In the genomic region with DNA sequence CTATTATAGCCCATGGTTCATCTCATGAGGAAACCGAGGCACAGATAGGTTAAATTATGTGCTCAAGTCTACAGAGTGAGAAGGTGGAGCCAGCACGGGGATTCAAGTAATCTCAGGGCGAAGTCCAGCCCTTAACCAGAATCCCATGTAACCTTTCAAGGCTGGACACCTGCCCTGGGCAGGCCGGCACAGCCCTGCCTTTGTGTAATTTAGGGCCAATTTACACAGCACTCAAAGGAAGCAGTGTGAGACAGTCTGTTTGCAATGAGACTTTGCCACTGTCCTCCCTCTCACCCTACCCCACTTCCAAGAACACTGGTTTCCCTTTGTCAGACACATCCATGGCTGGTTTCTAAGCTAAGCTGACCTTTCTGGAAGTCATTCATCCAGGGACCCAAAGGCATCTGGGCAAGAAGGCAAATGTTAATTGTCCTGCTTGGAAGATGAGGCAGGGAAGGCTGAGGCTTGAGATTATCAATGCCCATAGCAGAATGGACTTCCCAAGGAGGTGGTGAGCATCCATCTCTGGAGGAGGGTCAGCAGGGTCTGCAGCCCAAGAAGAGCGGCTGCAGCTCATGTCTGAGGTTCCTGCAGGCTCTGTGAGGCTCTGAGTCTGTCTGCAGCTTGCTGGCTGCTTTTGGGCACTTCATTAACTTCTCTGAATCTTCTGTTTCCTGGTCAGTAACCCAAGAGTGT, we compare ENCODE assay signal across 1 cellular context.
TF ChIP-seq lines count a peak whose summit lies in the region.

No MANE protein-coding gene starts in this region.

TF ChIP-seq in HepG2, 621 proteins besides CTCF, POLR2A, EP300 and RAD21 (continued from another document and continues in another):
- TF ChIP-seq SALL2 (CRISPR knock-in tag; IDR thresholded peaks at IDR 0.05) (0 out of 2 replicates have a peak, but pooled peaks have one; percentile 36), RORA (CRISPR knock-in tag; IDR thresholded peaks at IDR 0.05) (no peak), MIER3 (CRISPR knock-in tag; IDR thresholded peaks at IDR 0.05; ENCODE audit: borderline replicate concordance) (no peak), ZNF275 (CRISPR knock-in tag; IDR thresholded peaks at IDR 0.05; ENCODE audit: borderline replicate concordance) (peak; percentile 36; the same call in 1 of the 2 replicates), ZNF441 (CRISPR knock-in tag; IDR thresholded peaks at IDR 0.05; ENCODE audit: borderline replicate concordance) (no peak), ZNF614 (CRISPR knock-in tag; IDR thresholded peaks at IDR 0.05; ENCODE audit: borderline replicate concordance) (peak; percentile 82; the same call in 1 of the 2 replicates), ZNF354B (CRISPR knock-in tag; IDR thresholded peaks at IDR 0.05) (no peak), CHD2 (IDR thresholded peaks at IDR 0.05; ENCODE audit: low read depth, low read length) (no peak), ZBTB33 (CRISPR knock-in tag; IDR thresholded peaks at IDR 0.05) (peak; percentile 32; the same call in 1 of the 2 replicates), ZNF746 (CRISPR knock-in tag; IDR thresholded peaks at IDR 0.05) (peak; percentile 32; the same call in 1 of the 2 replicates), HOXA3 (CRISPR knock-in tag; IDR thresholded peaks at IDR 0.05) (peak; percentile 86), TBX2 (CRISPR knock-in tag; IDR thresholded peaks at IDR 0.05; ENCODE audit: borderline replicate concordance) (peak; percentile 90; the same call in 1 of the 2 replicates), PATZ1 (CRISPR knock-in tag; IDR thresholded peaks at IDR 0.05) (peak; percentile 44; the same call in 1 of the 2 replicates), ZNF263 (CRISPR knock-in tag; IDR thresholded peaks at IDR 0.05) (peak; percentile 86), REPIN1 (CRISPR knock-in tag; IDR thresholded peaks at IDR 0.05; ENCODE audit: borderline replicate concordance, low read depth) (peak; percentile 58; the same call in 1 of the 2 replicates), ZNF652 (CRISPR knock-in tag; IDR thresholded peaks at IDR 0.05; ENCODE audit: borderline replicate concordance, low read depth) (0 out of 2 replicates have a peak, but pooled peaks have one; percentile 30), SSRP1 (CRISPR knock-in tag; IDR thresholded peaks at IDR 0.05) (peak; percentile 49; the same call in 1 of the 2 replicates), PHF5A (CRISPR knock-in tag; IDR thresholded peaks at IDR 0.05; ENCODE audit: low read depth, unreplicated experiment) (peak; percentile 61), KDM2A (CRISPR knock-in tag; IDR thresholded peaks at IDR 0.05; ENCODE audit: borderline replicate concordance, low read depth) (peak; percentile 58), ZMAT5 (CRISPR knock-in tag; IDR thresholded peaks at IDR 0.05; ENCODE audit: borderline replicate concordance, low read depth) (no peak), NR2C2 (CRISPR knock-in tag; IDR thresholded peaks at IDR 0.05; ENCODE audit: borderline replicate concordance) (0 out of 2 replicates have a peak, but pooled peaks have one; percentile 53), RELA (CRISPR knock-in tag; IDR thresholded peaks at IDR 0.05) (no peak), KMT2B (CRISPR knock-in tag; IDR thresholded peaks at IDR 0.05) (peak; percentile 18; the same call in 1 of the 2 replicates), ZNF24 (IDR thresholded peaks at IDR 0.05) (no peak), ELF4 (CRISPR knock-in tag; IDR thresholded peaks at IDR 0.05; ENCODE audit: borderline replicate concordance) (no peak), HOXA7 (CRISPR knock-in tag; IDR thresholded peaks at IDR 0.05) (no peak), ZNF121 (CRISPR knock-in tag; IDR thresholded peaks at IDR 0.05) (peak; percentile 34; the same call in 1 of the 2 replicates), ZNF724P (CRISPR knock-in tag; IDR thresholded peaks at IDR 0.05; ENCODE audit: borderline replicate concordance) (no peak), ONECUT2 (CRISPR knock-in tag; IDR thresholded peaks at IDR 0.05) (no peak), SUZ12 (IDR thresholded peaks at IDR 0.05; ENCODE audit: low read depth, low read length) (no peak), ZSCAN21 (CRISPR knock-in tag; IDR thresholded peaks at IDR 0.05; ENCODE audit: borderline replicate concordance) (peak; percentile 58; the same call in 1 of the 2 replicates), YEATS2 (CRISPR knock-in tag; IDR thresholded peaks at IDR 0.05; ENCODE audit: borderline replicate concordance) (no peak), MBNL3 (CRISPR knock-in tag; conservative IDR thresholded peaks at IDR 0.05) (no peak), ZNF768 (CRISPR knock-in tag; IDR thresholded peaks at IDR 0.05) (peak; percentile 81), MIXL1 (CRISPR knock-in tag; IDR thresholded peaks at IDR 0.05) (peak; percentile 92), MNT (IDR thresholded peaks at IDR 0.05) (no peak), RFX1 (IDR thresholded peaks at IDR 0.05) (no peak), SIX1 (CRISPR knock-in tag; IDR thresholded peaks at IDR 0.05; ENCODE audit: borderline replicate concordance) (peak; percentile 62; the same call in 1 of the 2 replicates), ZNF124 (CRISPR knock-in tag; IDR thresholded peaks at IDR 0.05) (peak; percentile 83; the same call in 1 of the 2 replicates), ZFY (CRISPR knock-in tag; IDR thresholded peaks at IDR 0.05) (peak; percentile 69), ZNF598 (CRISPR knock-in tag; IDR thresholded peaks at IDR 0.05; ENCODE audit: borderline replicate concordance) (no peak), TAF1 (CRISPR knock-in tag; IDR thresholded peaks at IDR 0.05) (no peak), SOX13 (IDR thresholded peaks at IDR 0.05) (peak; percentile 43; the same call in 1 of the 2 replicates), SOX13 (CRISPR knock-in tag; conservative IDR thresholded peaks at IDR 0.05 in 1 of 2, IDR thresholded peaks at IDR 0.05 in 1 of 2) (peak in 1 of 2 experiments; percentile 88; a peak in 2 of 4 replicates), RNF2 (conservative IDR thresholded peaks at IDR 0.05; ENCODE audit: low read depth) (no peak), SP140L (CRISPR knock-in tag; IDR thresholded peaks at IDR 0.05; ENCODE audit: borderline replicate concordance) (no peak), IRF2 (CRISPR knock-in tag; IDR thresholded peaks at IDR 0.05) (peak; percentile 41; the same call in 1 of the 2 replicates), ZNF136 (CRISPR knock-in tag; IDR thresholded peaks at IDR 0.05; ENCODE audit: low read depth) (no peak), ZNF749 (CRISPR knock-in tag; IDR thresholded peaks at IDR 0.05; ENCODE audit: borderline replicate concordance) (0 out of 2 replicates have a peak, but pooled peaks have one; percentile 40), BRD4 (CRISPR knock-in tag; IDR thresholded peaks at IDR 0.05) (peak; percentile 78), ESRRA (CRISPR knock-in tag; IDR thresholded peaks at IDR 0.05; ENCODE audit: low read depth) (peak; percentile 83; the same call in 1 of the 2 replicates)
- TF ChIP-seq, protein P1, sequence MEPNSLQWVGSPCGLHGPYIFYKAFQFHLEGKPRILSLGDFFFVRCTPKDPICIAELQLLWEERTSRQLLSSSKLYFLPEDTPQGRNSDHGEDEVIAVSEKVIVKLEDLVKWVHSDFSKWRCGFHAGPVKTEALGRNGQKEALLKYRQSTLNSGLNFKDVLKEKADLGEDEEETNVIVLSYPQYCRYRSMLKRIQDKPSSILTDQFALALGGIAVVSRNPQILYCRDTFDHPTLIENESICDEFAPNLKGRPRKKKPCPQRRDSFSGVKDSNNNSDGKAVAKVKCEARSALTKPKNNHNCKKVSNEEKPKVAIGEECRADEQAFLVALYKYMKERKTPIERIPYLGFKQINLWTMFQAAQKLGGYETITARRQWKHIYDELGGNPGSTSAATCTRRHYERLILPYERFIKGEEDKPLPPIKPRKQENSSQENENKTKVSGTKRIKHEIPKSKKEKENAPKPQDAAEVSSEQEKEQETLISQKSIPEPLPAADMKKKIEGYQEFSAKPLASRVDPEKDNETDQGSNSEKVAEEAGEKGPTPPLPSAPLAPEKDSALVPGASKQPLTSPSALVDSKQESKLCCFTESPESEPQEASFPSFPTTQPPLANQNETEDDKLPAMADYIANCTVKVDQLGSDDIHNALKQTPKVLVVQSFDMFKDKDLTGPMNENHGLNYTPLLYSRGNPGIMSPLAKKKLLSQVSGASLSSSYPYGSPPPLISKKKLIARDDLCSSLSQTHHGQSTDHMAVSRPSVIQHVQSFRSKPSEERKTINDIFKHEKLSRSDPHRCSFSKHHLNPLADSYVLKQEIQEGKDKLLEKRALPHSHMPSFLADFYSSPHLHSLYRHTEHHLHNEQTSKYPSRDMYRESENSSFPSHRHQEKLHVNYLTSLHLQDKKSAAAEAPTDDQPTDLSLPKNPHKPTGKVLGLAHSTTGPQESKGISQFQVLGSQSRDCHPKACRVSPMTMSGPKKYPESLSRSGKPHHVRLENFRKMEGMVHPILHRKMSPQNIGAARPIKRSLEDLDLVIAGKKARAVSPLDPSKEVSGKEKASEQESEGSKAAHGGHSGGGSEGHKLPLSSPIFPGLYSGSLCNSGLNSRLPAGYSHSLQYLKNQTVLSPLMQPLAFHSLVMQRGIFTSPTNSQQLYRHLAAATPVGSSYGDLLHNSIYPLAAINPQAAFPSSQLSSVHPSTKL (CRISPR knock-in tag; IDR thresholded peaks at IDR 0.05) = peak; percentile 92
- TF ChIP-seq, protein P2, sequence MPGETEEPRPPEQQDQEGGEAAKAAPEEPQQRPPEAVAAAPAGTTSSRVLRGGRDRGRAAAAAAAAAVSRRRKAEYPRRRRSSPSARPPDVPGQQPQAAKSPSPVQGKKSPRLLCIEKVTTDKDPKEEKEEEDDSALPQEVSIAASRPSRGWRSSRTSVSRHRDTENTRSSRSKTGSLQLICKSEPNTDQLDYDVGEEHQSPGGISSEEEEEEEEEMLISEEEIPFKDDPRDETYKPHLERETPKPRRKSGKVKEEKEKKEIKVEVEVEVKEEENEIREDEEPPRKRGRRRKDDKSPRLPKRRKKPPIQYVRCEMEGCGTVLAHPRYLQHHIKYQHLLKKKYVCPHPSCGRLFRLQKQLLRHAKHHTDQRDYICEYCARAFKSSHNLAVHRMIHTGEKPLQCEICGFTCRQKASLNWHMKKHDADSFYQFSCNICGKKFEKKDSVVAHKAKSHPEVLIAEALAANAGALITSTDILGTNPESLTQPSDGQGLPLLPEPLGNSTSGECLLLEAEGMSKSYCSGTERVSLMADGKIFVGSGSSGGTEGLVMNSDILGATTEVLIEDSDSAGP (CRISPR knock-in tag; IDR thresholded peaks at IDR 0.05; ENCODE audit: borderline replicate concordance) = peak; percentile 55
- TF ChIP-seq, protein P3, sequence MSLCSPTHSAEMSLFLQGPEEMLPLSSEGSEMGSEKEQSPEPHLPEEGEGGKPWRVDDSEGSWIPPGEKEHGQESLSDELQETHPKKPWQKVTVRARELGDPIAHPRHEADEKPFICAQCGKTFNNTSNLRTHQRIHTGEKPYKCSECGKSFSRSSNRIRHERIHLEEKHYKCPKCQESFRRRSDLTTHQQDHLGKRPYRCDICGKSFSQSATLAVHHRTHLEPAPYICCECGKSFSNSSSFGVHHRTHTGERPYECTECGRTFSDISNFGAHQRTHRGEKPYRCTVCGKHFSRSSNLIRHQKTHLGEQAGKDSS (CRISPR knock-in tag; IDR thresholded peaks at IDR 0.05; ENCODE audit: borderline replicate concordance, low read depth) = peak; percentile 47; the same call in 1 of the 2 replicates
